In genomic region chr13:110877737-110878136, GRCh38 we compare ENCODE assay signal across 17 cellular contexts. TPM values are rescaled to one million over a fixed set of nuclear protein-coding genes. Genes with fewer than 3 reads are reported as not detected.
DNase-seq lines count a peak whose midpoint lies in the region; ATAC-seq and TF ChIP-seq lines count a peak whose summit lies in the region.
"Had no signal": no experiment of that assay in that cellular context is flagged by ENCODE, and none has a peak within 500 bp of the region (broad histone marks: within the 10 kb centered on the region; RNA-seq: fewer than 3 reads in every experiment).

No MANE protein-coding gene starts in this region.

- H3K27ac Mint-ChIP-seq in CD14-positive monocyte, result no peak overlapping the region
- H3K27ac Mint-ChIP-seq: GM23338 had no signal

- 44% methylated on average over 4 of the region's 4 CpGs for WGBS in hepatocyte (ENCODE audit: low lambda C conversion rate, missing lambda C conversion rate)

- intact Hi-C loops in CD14-positive monocyte (cut with micrococcal nuclease), result no loop called here

- peaks cover 2 to 14% of the 10 kb centered on the region in 2 donors for H3K36me3 Mint-ChIP-seq in CD14-positive monocyte

- no peak for TF ChIP-seq POLR2A in Peyer's patch (IDR thresholded peaks at IDR 0.05)

- H3K9ac ChIP-seq in adipocyte (ENCODE audit: low read length), result no peak overlapping the region

- DNase-seq in adipocyte (ENCODE audit: low read depth) (peak; percentile 39), hepatocyte (ENCODE audit: low spot score) (no peak), GF-D8 (lab: John Stamatoyannopoulos, UW) (no peak), Peyer's patch (no peak), CD14-positive monocyte (ENCODE audit: low spot score) (no peak)
- DNase-seq: ACHN; BE2C; C1 segment of cervical spinal cord; CD4-positive, alpha-beta memory T cell; DMS79 treated with DMSO at 0.1 percent for 48 hours; EL; HCEC 1CT had no signal

- H3K27me3 ChIP-seq in adipocyte (replicated peaks; ENCODE audit: control insufficient read depth, insufficient read depth, low read length) (no peaks in the 10 kb centered on the region), hepatocyte (no peaks in the 10 kb centered on the region), Peyer's patch (no peaks in the 10 kb centered on the region)
- H3K27me3 ChIP-seq: BE2C had no signal

- H3K79me2 ChIP-seq in hepatocyte, result no peaks in the 10 kb centered on the region

- no peak overlapping the region for H3K4me2 ChIP-seq in hepatocyte
- H3K4me2 ChIP-seq: GM23338 had no signal

- H3K27me3 Mint-ChIP-seq in CD14-positive monocyte (ENCODE audit: low read depth in 3 of 3), result peaks cover 11 to 18% (median 18%) of the 10 kb centered on the region in 3 donors

- H3K9me3 ChIP-seq in HEK293 (ENCODE audit: control insufficient read depth, insufficient read depth, low read depth, low read length) (no peaks in the 10 kb centered on the region), adipocyte (ENCODE audit: control insufficient read depth, low read length) (no peaks in the 10 kb centered on the region), hepatocyte (ENCODE audit: low read depth) (no peaks in the 10 kb centered on the region), Peyer's patch (no peaks in the 10 kb centered on the region)
- H3K9me3 ChIP-seq: BE2C had no signal

- no peaks in the 10 kb centered on the region for H4K20me1 ChIP-seq in hepatocyte (ENCODE audit: insufficient read depth, poor library complexity, severe bottlenecking)

- H3K27ac ChIP-seq in HEK293 (ENCODE audit: extremely low read depth, low read depth, low read length) (no peak overlapping the region), hepatocyte (peak overlapping the region; percentile 2), Peyer's patch (no peak overlapping the region)
- H3K27ac ChIP-seq: HL-60 had no signal

- H3K4me1 Mint-ChIP-seq in CD14-positive monocyte, result peaks cover 7% of the 10 kb centered on the region

- H3K4me3 Mint-ChIP-seq in CD14-positive monocyte, result no peak overlapping the region
- H3K4me3 Mint-ChIP-seq: CD4-positive, alpha-beta memory T cell; GM23338 had no signal

- ATAC-seq in HG03159 (IDR thresholded peaks at IDR 0.05; ENCODE audit: unreplicated experiment), result no peak
- ATAC-seq: GM23338, K562 had no signal

- H3K36me3 ChIP-seq in HEK293 (ENCODE audit: control insufficient read depth in 2 of 2, insufficient read depth in 1 of 2, low read length in 2 of 2) (peaks cover 0 to 4% of the 10 kb centered on the region in 2 experiments; a peak in 1 of 3 replicates), adipocyte (ENCODE audit: control insufficient read depth, insufficient read depth, low read length, severe bottlenecking) (no peaks in the 10 kb centered on the region), hepatocyte (replicated peaks; ENCODE audit: insufficient read depth, low read depth) (no peaks in the 10 kb centered on the region), Peyer's patch (peaks cover 0 to 6% (median 0%) of the 10 kb centered on the region in 3 donors)
- H3K36me3 ChIP-seq: BE2C had no signal

- no peaks in the 10 kb centered on the region for H3K4me1 ChIP-seq in HEK293 (ENCODE audit: control insufficient read depth, insufficient read depth, low read length)
- peaks cover 16% of the 10 kb centered on the region for H3K4me1 ChIP-seq in adipocyte (ENCODE audit: control insufficient read depth, insufficient read depth, low read length)
- H3K4me1 ChIP-seq in hepatocyte (ENCODE audit: insufficient read depth), result peaks cover 3% of the 10 kb centered on the region
- peaks cover 0 to 12% (median 6%) of the 10 kb centered on the region in 4 donors for H3K4me1 ChIP-seq in Peyer's patch
- H3K4me1 ChIP-seq: BE2C had no signal

- CTCF ChIA-PET in HEK293 (lab: Yijun Ruan, JAX), result no interaction called here

- POLR2A ChIA-PET in HEK293 (lab: Yijun Ruan, JAX), result no interaction called here

- peaks cover 0 to 4% (median 3%) of the 10 kb centered on the region in 7 donors for H3K9me3 Mint-ChIP-seq in CD14-positive monocyte
- H3K9me3 Mint-ChIP-seq: GM23338 had no signal

- no peak overlapping the region for H2AFZ ChIP-seq in hepatocyte
- H2AFZ ChIP-seq: GM23338 had no signal

- TF ChIP-seq CTCF in HEK293 (tag by site-specific recombination; IDR thresholded peaks at IDR 0.05) (no peak), hepatocyte (IDR thresholded peaks at IDR 0.05; ENCODE audit: poor library complexity) (no peak), Peyer's patch (IDR thresholded peaks at IDR 0.05) (no peak), CD14-positive monocyte (IDR thresholded peaks at IDR 0.05) (no peak)

- H3K9me2 ChIP-seq in hepatocyte (replicated peaks; ENCODE audit: insufficient read depth), result no peaks in the 10 kb centered on the region

- H3K4me3 ChIP-seq in HEK293 (ENCODE audit: low read depth, low read length), result no peak overlapping the region
- H3K4me3 ChIP-seq in adipocyte (ENCODE audit: low read length), result no peak overlapping the region
- no peak overlapping the region for H3K4me3 ChIP-seq in hepatocyte
- no peak overlapping the region for H3K4me3 ChIP-seq in Peyer's patch
- H3K4me3 ChIP-seq: GM23338, K562 had no signal

TF ChIP-seq in HEK293, 187 proteins besides CTCF, POLR2A, EP300 and RAD21:
- TF ChIP-seq REST (tag by site-specific recombination; IDR thresholded peaks at IDR 0.05) (peak; percentile 63; the same call in 1 of the 2 replicates), ZNF24 (tag by site-specific recombination; IDR thresholded peaks at IDR 0.05) (no peak), ZBTB17 (tag by site-specific recombination; IDR thresholded peaks at IDR 0.05) (peak; percentile 51; the same call in 1 of the 2 replicates)

RNA-seq across cellular contexts. Expression of gene ANKRD10, which starts 37.1 kb away (rescaled TPM):
- total RNA-seq in hepatocyte, result 135 and 143 TPM in 2 replicates
- polyA plus RNA-seq in hepatocyte, result 104 and 135 TPM in 2 replicates
- 100 to 1,000 TPM; 117 to 184 (median 138) TPM for total RNA-seq in Peyer's patch
- polyA plus RNA-seq in CD14-positive monocyte, result 10 to 100 TPM; 30.5 to 37.2 TPM
